In the genomic region with DNA sequence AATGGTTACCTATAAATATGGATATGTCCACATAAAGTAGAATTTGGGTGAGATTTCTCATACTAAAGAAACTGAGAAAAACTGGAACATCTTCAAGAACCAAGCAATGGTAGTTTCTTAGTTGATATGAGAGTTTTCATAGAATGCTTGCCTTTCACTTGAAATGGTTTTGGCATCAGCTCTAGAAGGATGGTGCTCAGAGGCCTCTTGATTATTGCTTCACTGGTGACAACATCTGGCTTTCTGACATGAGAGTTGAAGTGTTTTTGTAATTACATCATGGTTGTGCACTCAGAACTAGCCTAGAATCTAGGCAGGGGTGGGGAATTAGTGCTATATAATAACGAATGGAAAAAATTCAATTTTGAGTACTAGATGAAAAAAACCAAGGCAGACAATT, we compare ENCODE assay signal across 16 cellular contexts.
DNase-seq lines count a peak whose midpoint lies in the region; ATAC-seq and TF ChIP-seq lines count a peak whose summit lies in the region.
"Had no signal": no experiment of that assay in that cellular context is flagged by ENCODE, and none has a peak within 500 bp of the region (broad histone marks: within the 10 kb centered on the region; RNA-seq: fewer than 3 reads in every experiment).

No MANE protein-coding gene starts in this region.

- H3K9me2 ChIP-seq in GM23248 (ENCODE audit: insufficient read depth) = no peaks in the 10 kb centered on the region; the same call in 1 of the 2 replicates

- H3K4me1 ChIP-seq in GM23248 (ENCODE audit: insufficient read depth) = peaks cover 34% of the 10 kb centered on the region
- H3K4me1 ChIP-seq in mammary epithelial cell (ENCODE audit: insufficient read depth, low read length) = peaks cover 11% of the 10 kb centered on the region
- H3K4me1 ChIP-seq: Peyer's patch had no signal

- BruUV-seq in mammary epithelial cell (replicated peaks; lab: Mats Ljungman, UMichigan) = no TSS peak

- H3F3A ChIP-seq in GM23248 (ENCODE audit: insufficient read depth) = peaks cover 31% of the 10 kb centered on the region

- H3K36me3 ChIP-seq in GM23248 (ENCODE audit: low read depth) (no peaks in the 10 kb centered on the region), mammary epithelial cell (ENCODE audit: insufficient read depth, low read length) (no peaks in the 10 kb centered on the region)
- H3K36me3 ChIP-seq: Peyer's patch had no signal

- WGBS in GM23248 (ENCODE audit: low coverage in 1 of 2, low lambda C conversion rate in 2 of 2, missing lambda C conversion rate in 2 of 2), 2 experiments = 0 to 6% methylated on average over 1 of the region's 1 CpG
- 78% methylated on average over 1 of the region's 1 CpG for WGBS in mammary epithelial cell (ENCODE audit: low coverage, missing lambda C conversion rate)

- DNase-seq in AG08396 (ENCODE audit: low spot score) (peak; percentile 24), GM23248 (peak; percentile 86), mammary epithelial cell (peak; percentile 16), left ventricle myocardium superior (no peak), NCI-H446 treated with DMSO at 0.1 percent for 48 hours (lab: John Stamatoyannopoulos, UW) (no peak), KG1 (lab: John Stamatoyannopoulos, UW) (no peak)
- DNase-seq: activated B cell treated with CpG ODN at 0.5 μM for 24 hours; amygdala; cortex of kidney; naive B cell; NCI-H2081; Peyer's patch; stimulated activated CD4-positive, alpha-beta T cell treated with anti-CD3 and anti-CD28 coated beads, Interleukin-15, amount 100 ng/mL, for 24 hours; SW 1271 had no signal

- no peaks in the 10 kb centered on the region for H3K79me2 ChIP-seq in GM23248 (ENCODE audit: insufficient read depth)
- no peaks in the 10 kb centered on the region for H3K79me2 ChIP-seq in mammary epithelial cell (ENCODE audit: insufficient read depth, low read length)

- H4K20me1 ChIP-seq in GM23248 (ENCODE audit: insufficient read depth) (no peaks in the 10 kb centered on the region), mammary epithelial cell (ENCODE audit: insufficient read depth, low read length) (no peaks in the 10 kb centered on the region)

- H2AFZ ChIP-seq in GM23248 = no peak overlapping the region
- H2AFZ ChIP-seq in mammary epithelial cell (ENCODE audit: low read depth, low read length) = no peak overlapping the region

- H3K27ac ChIP-seq in GM23248 (no peak overlapping the region), mammary epithelial cell (ENCODE audit: insufficient read depth, low read depth, low read length) (no peak overlapping the region)
- H3K27ac ChIP-seq: Peyer's patch had no signal

- in situ Hi-C loops in GM23248 (cut with MboI) (no loop called here), mammary epithelial cell (cut with MboI; ENCODE audit: low sequenced_read_pairs in 2 of 2) (no loop called here)

- H3K27me3 ChIP-seq in GM23248 (replicated peaks; ENCODE audit: insufficient read depth) (no peaks in the 10 kb centered on the region), mammary epithelial cell (ENCODE audit: insufficient read depth, low read length) (no peaks in the 10 kb centered on the region)
- H3K27me3 ChIP-seq: Peyer's patch had no signal

- TF ChIP-seq CTCF in mammary epithelial cell (conservative IDR thresholded peaks at IDR 0.05 in 1 of 2, IDR thresholded peaks at IDR 0.05 in 1 of 2; ENCODE audit: extremely low read depth in 1 of 2, insufficient read depth in 1 of 2, low read depth in 1 of 2, low read length in 2 of 2) = no peak

- H3K4me3 ChIP-seq in GM23248 (no peak overlapping the region), mammary epithelial cell (replicated peaks in 1 of 3; ENCODE audit: insufficient read depth in 1 of 3, low read depth in 2 of 3, low read length in 3 of 3) (no peak overlapping the region)
- H3K4me3 ChIP-seq: Peyer's patch had no signal

- CTCF ChIA-PET in mammary epithelial cell (lab: Charles Lee; ENCODE audit: low non-redundant PET) = no interaction called here

- H3K9me3 ChIP-seq in GM23248 (ENCODE audit: low read depth) (no peaks in the 10 kb centered on the region), mammary epithelial cell (replicated peaks; ENCODE audit: insufficient read depth, low read length) (no peaks in the 10 kb centered on the region)
- H3K9me3 ChIP-seq: Peyer's patch had no signal

- no peak overlapping the region for H3K9ac ChIP-seq in GM23248
- H3K9ac ChIP-seq in mammary epithelial cell (ENCODE audit: insufficient read depth, low read length) = no peak overlapping the region

- intact Hi-C loops in mammary epithelial cell (cut with micrococcal nuclease) (no loop called here), left ventricle myocardium superior (cut with micrococcal nuclease) (no loop called here)

- peak overlapping the region; percentile 15 for H3K4me2 ChIP-seq in GM23248 (ENCODE audit: unreplicated experiment)
- H3K4me2 ChIP-seq in mammary epithelial cell (ENCODE audit: insufficient read depth, low read depth, low read length) = no peak overlapping the region

- dilution Hi-C loops in mammary epithelial cell (cut with HindIII; ENCODE audit: low sequenced_read_pairs) = no loop called here

- ATAC-seq in left ventricle myocardium superior (peak; percentile 91), HG03135 (IDR thresholded peaks at IDR 0.05; ENCODE audit: unreplicated experiment) (no peak), HG03175 (IDR thresholded peaks at IDR 0.05; ENCODE audit: unreplicated experiment) (no peak)

Comparison
In these comparisons a context has a peak if more than half of its experiments do, and no peak if none do; other contexts are left out.
1. DNase-seq: peak in AG08396 (single experiment), GM23248 (single experiment) and mammary epithelial cell (single experiment); none in left ventricle myocardium superior (single experiment), NCI-H446 treated with DMSO at 0.1 percent for 48 hours (single experiment) and KG1 (single experiment).